8 cellular contexts compared by ENCODE assay signal in the genomic region with DNA sequence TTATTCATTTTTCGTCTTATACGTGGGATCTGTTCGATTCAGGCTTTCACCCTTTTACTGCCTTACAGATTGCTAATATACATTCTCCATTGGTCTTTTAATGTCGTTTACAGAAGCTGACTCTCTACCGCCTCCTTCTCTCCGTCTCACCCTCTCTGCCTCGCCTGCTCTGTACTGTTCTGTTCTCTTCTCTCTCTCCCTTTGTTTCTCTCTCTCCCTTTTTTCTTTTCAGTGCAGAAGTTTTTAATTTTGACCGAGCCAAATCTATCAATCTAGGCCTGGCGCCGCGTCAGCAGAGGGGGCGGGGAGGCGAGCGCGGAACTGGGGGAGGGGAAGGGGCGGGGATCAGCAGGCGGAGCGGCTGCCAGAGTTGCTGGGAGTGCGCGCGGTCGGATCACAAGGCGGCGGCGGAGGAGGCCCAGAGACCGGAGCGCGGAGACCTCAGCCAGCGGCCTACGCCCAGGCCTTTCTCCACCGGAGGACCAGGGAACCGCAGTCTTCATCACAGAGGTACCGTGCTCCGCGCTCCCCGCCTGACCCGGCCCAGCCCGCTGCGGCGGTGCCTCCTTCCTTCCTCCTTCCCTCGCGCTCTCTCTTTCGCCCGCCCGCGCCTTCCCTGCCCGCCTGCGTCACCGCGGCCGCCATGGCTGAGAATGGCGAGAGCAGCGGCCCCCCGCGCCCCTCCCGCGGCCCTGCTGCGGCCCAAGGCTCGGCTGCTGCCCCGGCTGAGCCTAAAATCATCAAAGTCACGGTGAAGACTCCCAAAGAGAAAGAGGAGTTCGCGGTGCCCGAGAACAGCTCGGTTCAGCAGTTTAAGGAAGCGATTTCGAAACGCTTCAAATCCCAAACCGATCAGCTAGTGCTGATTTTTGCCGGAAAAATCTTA. TPM values are rescaled to one million over a fixed set of nuclear protein-coding genes. Genes with fewer than 3 reads are reported as not detected.
DNase-seq lines count a peak whose midpoint lies in the region; ATAC-seq and TF ChIP-seq lines count a peak whose summit lies in the region.

A gene (plus strand): TSS at position 397 of the 886 bp plus-strand sequence. CDS start 247 bp downstream, at position 644.

- peaks cover under 1% of the 10 kb centered on the region; the same call in 1 of the 2 replicates for H3K36me3 ChIP-seq in KOPT-K1 (ENCODE audit: insufficient read depth, low read length)

- H3K27ac ChIP-seq in KOPT-K1 (ENCODE audit: low read depth, low read length, poor library complexity, severe bottlenecking) (peak within 1 kb of the TSS; percentile 92), RWPE1 (peak within 1 kb of the TSS; percentile 92)

- DNase-seq in DMS53 (lab: John Stamatoyannopoulos, UW) (peak; percentile 87), RWPE1 (ENCODE audit: low spot score) (peak; percentile 34), fibroblast of peridontal ligament (ENCODE audit: extremely low read depth) (peak; percentile 84)

- peak within 1 kb of the TSS; percentile 97 for H3K27ac Mint-ChIP-seq in activated T-helper 17 cell treated with anti-CD3 and anti-CD28 coated beads, Interleukin-2, amount 50 U/mL, for 72 hours
- H3K27ac Mint-ChIP-seq in nephron, result peak within 1 kb of the TSS; percentile 99 to 100 (median 100)
- H3K27ac Mint-ChIP-seq in stimulated activated naive CD8-positive, alpha-beta T cell treated with anti-CD3 and anti-CD28 coated beads, Interleukin-15, Interleukin-2, amounts not matched to agents 100 ng/mL and 50 ng/mL, for 24 hours, result peak within 1 kb of the TSS; percentile 99

- H3K9me3 ChIP-seq in KOPT-K1 (ENCODE audit: insufficient read depth, low read length, poor library complexity, severe bottlenecking), result no peaks in the 10 kb centered on the region

- peaks cover 48% of the 10 kb centered on the region for H3K36me3 Mint-ChIP-seq in activated T-helper 17 cell treated with anti-CD3 and anti-CD28 coated beads, Interleukin-2, amount 50 U/mL, for 72 hours (ENCODE audit: low read depth)
- H3K36me3 Mint-ChIP-seq in nephron (ENCODE audit: low read depth), result peaks cover 5% of the 10 kb centered on the region
- peaks cover 12% of the 10 kb centered on the region for H3K36me3 Mint-ChIP-seq in stimulated activated naive CD8-positive, alpha-beta T cell treated with anti-CD3 and anti-CD28 coated beads, Interleukin-15, Interleukin-2, amounts not matched to agents 100 ng/mL and 50 ng/mL, for 24 hours (ENCODE audit: low read depth)

- no peaks in the 10 kb centered on the region for H3K9me3 Mint-ChIP-seq in activated T-helper 17 cell treated with anti-CD3 and anti-CD28 coated beads, Interleukin-2, amount 50 U/mL, for 72 hours
- H3K9me3 Mint-ChIP-seq in nephron, result no peaks in the 10 kb centered on the region
- no peaks in the 10 kb centered on the region for H3K9me3 Mint-ChIP-seq in stimulated activated naive CD8-positive, alpha-beta T cell treated with anti-CD3 and anti-CD28 coated beads, Interleukin-15, Interleukin-2, amounts not matched to agents 100 ng/mL and 50 ng/mL, for 24 hours

- POLR2A ChIA-PET in RWPE1 (lab: Yijun Ruan, JAX; ENCODE audit: low non-redundant PET), result no interaction called here

- peak within 1 kb of the TSS; percentile 90 for H3K4me3 Mint-ChIP-seq in activated T-helper 17 cell treated with anti-CD3 and anti-CD28 coated beads, Interleukin-2, amount 50 U/mL, for 72 hours
- H3K4me3 Mint-ChIP-seq in nephron, result peak within 1 kb of the TSS; percentile 84 to 92 (median 88)
- peak within 1 kb of the TSS; percentile 94 for H3K4me3 Mint-ChIP-seq in stimulated activated naive CD8-positive, alpha-beta T cell treated with anti-CD3 and anti-CD28 coated beads, Interleukin-15, Interleukin-2, amounts not matched to agents 100 ng/mL and 50 ng/mL, for 24 hours

- H3K4me1 Mint-ChIP-seq in activated T-helper 17 cell treated with anti-CD3 and anti-CD28 coated beads, Interleukin-2, amount 50 U/mL, for 72 hours, result peaks cover 2% of the 10 kb centered on the region
- H3K4me1 Mint-ChIP-seq in nephron, result peaks cover 13% of the 10 kb centered on the region
- H3K4me1 Mint-ChIP-seq in stimulated activated naive CD8-positive, alpha-beta T cell treated with anti-CD3 and anti-CD28 coated beads, Interleukin-15, Interleukin-2, amounts not matched to agents 100 ng/mL and 50 ng/mL, for 24 hours (ENCODE audit: low read depth), result peaks cover 20% of the 10 kb centered on the region

- ATAC-seq in GM21717 (IDR thresholded peaks at IDR 0.05; ENCODE audit: unreplicated experiment), result peak; percentile 72
- peak; percentile 72 for ATAC-seq in activated T-helper 17 cell treated with anti-CD3 and anti-CD28 coated beads, Interleukin-2, amount 50 U/mL, for 72 hours (replicated peaks)

- 0 out of 2 replicates have a peak, but pooled peaks have one; percentile 12 for TF ChIP-seq CTCF in RWPE1 (conservative IDR thresholded peaks at IDR 0.05; ENCODE audit: low read depth)
- peak in 1 of 3 experiments; percentile 23 for TF ChIP-seq CTCF in nephron (IDR thresholded peaks at IDR 0.05; ENCODE audit: unreplicated experiment in 3 of 3)

- CTCF ChIA-PET in RWPE1 (lab: Yijun Ruan, JAX), result interaction anchor here (0.7 kb wide), 1 partner anchor 1755 kb away, joined by 5 read pairs; no protein-coding TSS in a partner anchor

- H3K27me3 Mint-ChIP-seq in activated T-helper 17 cell treated with anti-CD3 and anti-CD28 coated beads, Interleukin-2, amount 50 U/mL, for 72 hours, result no peaks in the 10 kb centered on the region
- no peaks in the 10 kb centered on the region for H3K27me3 Mint-ChIP-seq in nephron (ENCODE audit: low read depth)
- no peaks in the 10 kb centered on the region for H3K27me3 Mint-ChIP-seq in stimulated activated naive CD8-positive, alpha-beta T cell treated with anti-CD3 and anti-CD28 coated beads, Interleukin-15, Interleukin-2, amounts not matched to agents 100 ng/mL and 50 ng/mL, for 24 hours

RNA-seq across cellular contexts. Expression of the gene that starts here (rescaled TPM):
- 10 to 100 TPM; 39.3 to 40.7 TPM for total RNA-seq in activated T-helper 17 cell treated with anti-CD3 and anti-CD28 coated beads, Interleukin-2, amount 50 U/mL, for 72 hours

Comparison
In these comparisons a context has a peak if more than half of its experiments do, and no peak if none do; other contexts are left out.
1. Peak in every context shown above with its lines: DNase-seq, ATAC-seq and H3K27ac ChIP-seq.
2. DNase-seq: peak in every context shown above with its lines; median percentile 87 in DMS53; 84 in fibroblast of peridontal ligament; 34 in RWPE1.